ENCODE assay signal across 16 cellular contexts in the genomic region with DNA sequence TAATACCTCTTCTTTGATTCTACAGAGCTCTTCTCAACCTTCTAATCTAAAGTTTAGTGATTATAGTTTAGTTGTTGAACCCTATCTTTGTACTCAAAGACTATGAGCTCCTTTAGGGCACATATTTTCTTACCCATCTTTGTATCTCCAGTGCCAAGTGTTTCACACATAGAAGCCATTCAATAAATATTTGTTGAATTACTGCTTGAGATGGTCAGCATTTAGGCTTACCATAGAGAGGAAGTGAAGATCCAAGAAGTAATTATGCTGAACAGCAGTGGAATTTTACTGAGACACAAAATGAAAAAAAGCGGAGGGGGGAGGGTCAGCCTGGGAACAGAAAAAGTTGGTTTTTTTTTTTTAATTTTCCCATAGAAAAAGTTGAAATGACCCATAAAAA. TPM values are rescaled to one million over a fixed set of nuclear protein-coding genes. Genes with fewer than 3 reads are reported as not detected.
DNase-seq lines count a peak whose midpoint lies in the region; ATAC-seq, FAIRE-seq and TF ChIP-seq lines count a peak whose summit lies in the region.
"Had no signal": no experiment of that assay in that cellular context is flagged by ENCODE, and none has a peak within 500 bp of the region (broad histone marks: within the 10 kb centered on the region; RNA-seq: fewer than 3 reads in every experiment).

No MANE protein-coding gene starts in this region.

- no TSS peak for BruUV-seq in PC-9 (replicated peaks; lab: Mats Ljungman, UMichigan)

- no peak overlapping the region for H3K9ac ChIP-seq in mesenchymal stem cell (ENCODE audit: low read length)

- H3K79me1 ChIP-seq in mesenchymal stem cell (replicated peaks; ENCODE audit: low read length, poor library complexity, severe bottlenecking): peaks cover 17% of the 10 kb centered on the region

- peaks cover 57% of the 10 kb centered on the region for H3F3A ChIP-seq in PC-9 (ENCODE audit: insufficient read depth, low read depth)

- H3K4me2 ChIP-seq in PC-9 (no peak overlapping the region), mesenchymal stem cell (ENCODE audit: low read length, poor library complexity, severe bottlenecking) (no peak overlapping the region)

- H3K36me3 ChIP-seq in PC-9 (ENCODE audit: low read depth) (0 out of 2 replicates have a peak, but pooled peaks cover 14% of the 10 kb centered on the region), mesenchymal stem cell (ENCODE audit: control insufficient read depth in 1 of 2, insufficient read depth in 2 of 2, low read depth in 1 of 2, low read length in 2 of 2) (no peaks in the 10 kb centered on the region), left ventricle myocardium inferior (no peaks in the 10 kb centered on the region)
- H3K36me3 ChIP-seq: BE2C had no signal

- H2BK120ac ChIP-seq in mesenchymal stem cell (ENCODE audit: low read depth, low read length): no peak overlapping the region

- no peak overlapping the region for H2BK15ac ChIP-seq in mesenchymal stem cell (ENCODE audit: low read depth, poor library complexity, severe bottlenecking)

- no peak overlapping the region for H2AFZ ChIP-seq in PC-9
- no peak overlapping the region for H2AFZ ChIP-seq in mesenchymal stem cell (ENCODE audit: low read depth, low read length)

- no peak overlapping the region for H2BK12ac ChIP-seq in mesenchymal stem cell (ENCODE audit: low read length in 2 of 2)

- no peak overlapping the region for H3K14ac ChIP-seq in mesenchymal stem cell (ENCODE audit: low read length in 2 of 2)

- H3K27me3 ChIP-seq in PC-9 (ENCODE audit: insufficient read depth, low read depth) (no peaks in the 10 kb centered on the region), mesenchymal stem cell (ENCODE audit: control insufficient read depth in 1 of 2, insufficient read depth in 1 of 2, low read length in 2 of 2) (no peaks in the 10 kb centered on the region), left ventricle myocardium inferior (ENCODE audit: low read depth) (no peaks in the 10 kb centered on the region)
- H3K27me3 ChIP-seq: BE2C had no signal

- intact Hi-C loops in PC-9 (cut with micrococcal nuclease; ENCODE audit: unreplicated experiment) (no loop called here), left ventricle myocardium inferior (cut with micrococcal nuclease) (no loop called here)

- TF ChIP-seq CTCF in PC-9 (conservative IDR thresholded peaks at IDR 0.05) (no peak), left ventricle myocardium inferior (IDR thresholded peaks at IDR 0.05; ENCODE audit: borderline replicate concordance) (no peak), GM10248 (IDR thresholded peaks at IDR 0.05; ENCODE audit: control extremely low read depth, extremely low read depth, low read depth, missing control alignments) (no peak)

- FAIRE-seq in GM19239 (lab: Jason Lieb, UNC): peak; percentile 78
- FAIRE-seq: A204.1, H54 had no signal

- no peak overlapping the region for H4K8ac ChIP-seq in mesenchymal stem cell (ENCODE audit: low read length)

- H3K18ac ChIP-seq in mesenchymal stem cell (ENCODE audit: low read depth in 1 of 2, low read length in 2 of 2): no peak overlapping the region

- CTCF ChIA-PET in PC-9 (lab: Charles Lee) (no interaction called here), GM10248 (lab: Yijun Ruan, JAX) (interaction anchor here (0.6 to 1.7 kb wide), 9 partner anchors 10 to 74 kb away, joined by 3 to 5 read pairs (median 3); a partner anchor contains a TSS)

- H3K9me2 ChIP-seq in PC-9 (ENCODE audit: insufficient read depth): no peaks in the 10 kb centered on the region

- peaks cover 100% of the 10 kb centered on the region for H3K79me2 ChIP-seq in PC-9 (ENCODE audit: low read depth)

- H3K4ac ChIP-seq in mesenchymal stem cell (ENCODE audit: low read depth in 1 of 2, low read length in 2 of 2): no peak overlapping the region

- H4K20me1 ChIP-seq in PC-9 (ENCODE audit: insufficient read depth): peaks cover 35% of the 10 kb centered on the region

- POLR2A ChIA-PET in PC-9 (lab: Charles Lee; ENCODE audit: unreplicated experiment) (no interaction called here), GM10248 (lab: Yijun Ruan, JAX) (interaction anchor here (0.6 kb wide), 1 partner anchor 22 kb away, joined by 4 read pairs; a partner anchor contains a TSS)

- ATAC-seq in GM18498 (IDR thresholded peaks at IDR 0.05; ENCODE audit: unreplicated experiment): no peak
- ATAC-seq: HCT116 had no signal

- H4K91ac ChIP-seq in mesenchymal stem cell (ENCODE audit: low read length): no peak overlapping the region

- H3K27ac ChIP-seq in PC-9: peak overlapping the region; percentile 5; the same call in 1 of the 2 replicates
- no peak overlapping the region for H3K27ac ChIP-seq in mesenchymal stem cell (ENCODE audit: low read length, poor library complexity, severe bottlenecking)
- no peak overlapping the region for H3K27ac ChIP-seq in left ventricle myocardium inferior (replicated peaks)
- H3K27ac ChIP-seq: C4-2B had no signal

- H3K4me1 ChIP-seq in PC-9 (replicated peaks; ENCODE audit: insufficient read depth) (peaks cover 17% of the 10 kb centered on the region; the same call in 1 of the 2 replicates), mesenchymal stem cell (ENCODE audit: control insufficient read depth, insufficient read depth, low read depth, low read length) (no peaks in the 10 kb centered on the region), left ventricle myocardium inferior (peaks cover 63% of the 10 kb centered on the region)
- H3K4me1 ChIP-seq: BE2C had no signal

- H2AK5ac ChIP-seq in mesenchymal stem cell (ENCODE audit: low read length, severe bottlenecking): no peak overlapping the region

- no peak overlapping the region for H3K23ac ChIP-seq in mesenchymal stem cell (ENCODE audit: low read length in 2 of 2)

- no peaks in the 10 kb centered on the region for H3K9me3 ChIP-seq in PC-9 (ENCODE audit: insufficient read depth, low read depth)
- H3K9me3 ChIP-seq in mesenchymal stem cell (ENCODE audit: control insufficient read depth, low read length): no peaks in the 10 kb centered on the region
- H3K9me3 ChIP-seq in left ventricle myocardium inferior (replicated peaks): no peaks in the 10 kb centered on the region
- H3K9me3 ChIP-seq: BE2C had no signal

- DNase-seq in GM19239 (ENCODE audit: insufficient read length, low spot score) (no peak), PC-9 (no peak), mesenchymal stem cell (peak; percentile 16), NCI-H446 (lab: John Stamatoyannopoulos, UW) (no peak), left ventricle myocardium inferior (no peak), GM10248 (ENCODE audit: extremely low spot score) (no peak)
- DNase-seq: BE2C; CD4-positive, alpha-beta memory T cell; DMS79; GDM1; KG1 had no signal

- H3K4me3 ChIP-seq in PC-9 (no peak overlapping the region), mesenchymal stem cell (ENCODE audit: insufficient read depth in 1 of 2, low read depth in 1 of 2, low read length in 2 of 2) (no peak overlapping the region), left ventricle myocardium inferior (no peak overlapping the region)

- 100% methylated on average over 1 of the region's 1 CpG for WGBS in mesenchymal stem cell

- H2BK5ac ChIP-seq in mesenchymal stem cell (ENCODE audit: low read depth, low read length, poor library complexity, severe bottlenecking): no peak overlapping the region

RNA-seq across cellular contexts. Expression of a gene that starts 21.9 kb away (rescaled TPM):
- 19.6 and 44.2 TPM in 2 replicates for total RNA-seq in PC-9 (2021)
- 13.9 TPM for polyA plus RNA-seq in mesenchymal stem cell (2013, experiment 1 of 2)
- 13.7 TPM for polyA plus RNA-seq in mesenchymal stem cell (2013, experiment 2 of 2)
- 32.7 TPM for total RNA-seq in left ventricle myocardium inferior
